In genomic region chr9:101376117-101376866, GRCh38 we compare ENCODE assay signal across 1 cellular context.
TF ChIP-seq lines count a peak whose summit lies in the region.

No MANE protein-coding gene starts in this region.

TF ChIP-seq in H1, 55 proteins besides CTCF, POLR2A, EP300 and RAD21:
- no peak for TF ChIP-seq RBBP5 (IDR thresholded peaks at IDR 0.05; ENCODE audit: borderline replicate concordance, low read depth, low read length)
- TF ChIP-seq FOSL1 (IDR thresholded peaks at IDR 0.05; ENCODE audit: insufficient read depth, low read depth, low read length): no peak
- no peak for TF ChIP-seq RXRA (IDR thresholded peaks at IDR 0.05; ENCODE audit: insufficient read depth, low read depth, low read length)
- no peak for TF ChIP-seq CEBPB (IDR thresholded peaks at IDR 0.05; ENCODE audit: low read depth, low read length)
- TF ChIP-seq ATF3 (IDR thresholded peaks at IDR 0.05; ENCODE audit: insufficient read depth, low read depth, low read length): no peak
- TF ChIP-seq EZH2 (IDR thresholded peaks at IDR 0.05; ENCODE audit: low read depth, low read length, severe bottlenecking): no peak
- no peak for TF ChIP-seq SP1 (IDR thresholded peaks at IDR 0.05; ENCODE audit: low read depth, low read length)
- TF ChIP-seq SIX5 (IDR thresholded peaks at IDR 0.05; ENCODE audit: low read depth, low read length): no peak
- TF ChIP-seq KDM4A (IDR thresholded peaks at IDR 0.05; ENCODE audit: low read depth, low read length, severe bottlenecking): no peak
- no peak for TF ChIP-seq TCF12 (IDR thresholded peaks at IDR 0.05; ENCODE audit: low read depth, low read length)
- no peak for TF ChIP-seq E2F6 (IDR thresholded peaks at IDR 0.05)
- no peak for TF ChIP-seq SP2 (IDR thresholded peaks at IDR 0.05; ENCODE audit: low read length)
- no peak for TF ChIP-seq JUND (IDR thresholded peaks at IDR 0.05; ENCODE audit: low read length)
- TF ChIP-seq KDM5A (IDR thresholded peaks at IDR 0.05; ENCODE audit: low read length): no peak
- no peak for TF ChIP-seq SRF (IDR thresholded peaks at IDR 0.05; ENCODE audit: low read depth, low read length)
